Comparison of ENCODE assay signal across 8 cellular contexts in genomic region chrX:44343412-44343942, GRCh38. TPM values are rescaled to one million over a fixed set of nuclear protein-coding genes. Genes with fewer than 3 reads are reported as not detected.
A peak's percentile ranks its signal among the peaks of the same experiment; 100 is the strongest.
DNase-seq lines count a peak whose midpoint lies in the region; ATAC-seq and TF ChIP-seq lines count a peak whose summit lies in the region.

TSS of gene EFHC2 (minus strand) at chrX:44343672. CDS start at chrX:44343588, 84 bp downstream.

- H3K27ac ChIP-seq in lower lobe of right lung, result peak within 1 kb of the TSS; percentile 6

- no peaks in the 10 kb centered on the region for H3K9me3 Mint-ChIP-seq in activated CD4-positive, alpha-beta T cell treated with anti-CD3 and anti-CD28 coated beads, Interleukin-2, amount 10 ng/mL, durations not matched to agents 24 days and 14 days

- DNase-seq in DMS53 (lab: John Stamatoyannopoulos, UW), result peak; percentile 69
- no peak for DNase-seq in DMS53 treated with DMSO at 0.1 percent for 48 hours (lab: John Stamatoyannopoulos, UW; ENCODE audit: unreplicated experiment)
- DNase-seq in activated CD4-positive, alpha-beta T cell treated with anti-CD3 and anti-CD28 coated beads, Interleukin-2, amount 10 ng/mL, durations not matched to agents 24 days and 14 days, result peak; percentile 83
- peak; percentile 5 for DNase-seq in dermis blood vessel endothelial cell
- peak; percentile 54 for DNase-seq in lower lobe of right lung
- peak; percentile 34 for DNase-seq in stimulated activated CD8-positive, alpha-beta memory T cell treated with anti-CD3 and anti-CD28 coated beads, Interleukin-15, amount 100 ng/mL, for 1 hour (ENCODE audit: low read depth)

- H3K36me3 ChIP-seq in lower lobe of right lung, result no peaks in the 10 kb centered on the region

- no peaks in the 10 kb centered on the region for H3K9me3 ChIP-seq in lower lobe of right lung

- H3K27me3 ChIP-seq in lower lobe of right lung (ENCODE audit: low read depth), result no peaks in the 10 kb centered on the region

- no peaks in the 10 kb centered on the region for H3K4me1 ChIP-seq in lower lobe of right lung

- H3K36me3 Mint-ChIP-seq in activated CD4-positive, alpha-beta T cell treated with anti-CD3 and anti-CD28 coated beads, Interleukin-2, amount 10 ng/mL, durations not matched to agents 24 days and 14 days (ENCODE audit: low read depth), result no peaks in the 10 kb centered on the region

- H3K4me3 ChIP-seq in lower lobe of right lung, result peak within 1 kb of the TSS; percentile 41

- TF ChIP-seq CTCF in lower lobe of right lung (IDR thresholded peaks at IDR 0.05), result no peak

- no peaks in the 10 kb centered on the region for H3K27me3 Mint-ChIP-seq in activated CD4-positive, alpha-beta T cell treated with anti-CD3 and anti-CD28 coated beads, Interleukin-2, amount 10 ng/mL, durations not matched to agents 24 days and 14 days

- H3K4me1 Mint-ChIP-seq in activated CD4-positive, alpha-beta T cell treated with anti-CD3 and anti-CD28 coated beads, Interleukin-2, amount 10 ng/mL, durations not matched to agents 24 days and 14 days, result peaks cover 14% of the 10 kb centered on the region

- ATAC-seq in lower lobe of right lung (peak; percentile 82 to 83), GM19397 (IDR thresholded peaks at IDR 0.05; ENCODE audit: unreplicated experiment) (no peak), GM21515 (IDR thresholded peaks at IDR 0.05; ENCODE audit: unreplicated experiment) (no peak)

- intact Hi-C loops in activated CD4-positive, alpha-beta T cell treated with anti-CD3 and anti-CD28 coated beads, Interleukin-2, amount 10 ng/mL, durations not matched to agents 24 days and 14 days (cut with micrococcal nuclease), result no loop called here
- intact Hi-C loops in lower lobe of right lung (cut with DNase I), result no loop called here

- peak within 1 kb of the TSS; percentile 86 for H3K4me3 Mint-ChIP-seq in activated CD4-positive, alpha-beta T cell treated with anti-CD3 and anti-CD28 coated beads, Interleukin-2, amount 10 ng/mL, durations not matched to agents 24 days and 14 days

- peak within 1 kb of the TSS; percentile 85 for H3K27ac Mint-ChIP-seq in activated CD4-positive, alpha-beta T cell treated with anti-CD3 and anti-CD28 coated beads, Interleukin-2, amount 10 ng/mL, durations not matched to agents 24 days and 14 days

RNA-seq across cellular contexts. Expression of gene EFHC2, which starts in this region (rescaled TPM):
- not detected in 2 replicates for total RNA-seq in activated CD4-positive, alpha-beta T cell treated with anti-CD3 and anti-CD28 coated beads, Interleukin-2, amount 10 ng/mL, durations not matched to agents 24 days and 14 days
- 0.05 TPM in 1 of 2 replicates, not detected in the other for total RNA-seq in dermis blood vessel endothelial cell
- total RNA-seq in lower lobe of right lung, result 2.5 TPM

Comparison
In these comparisons a context has a peak if more than half of its experiments do, and no peak if none do; other contexts are left out.
1. Peak in DNase-seq in activated CD4-positive, alpha-beta T cell treated with anti-CD3 and anti-CD28 coated beads, Interleukin-2, amount 10 ng/mL, durations not matched to agents 24 days and 14 days; RNA of the gene not detected or under 1 TPM.
2. Peak in DNase-seq in dermis blood vessel endothelial cell; RNA of the gene not detected or under 1 TPM.
3. ATAC-seq: peak in lower lobe of right lung (2 of 2); none in GM19397 (single experiment) and GM21515 (single experiment).